ENCODE assay signal across 8 cellular contexts in genomic region chr3:107598926-107599754, GRCh38.
DNase-seq lines count a peak whose midpoint lies in the region; ATAC-seq and TF ChIP-seq lines count a peak whose summit lies in the region.

No MANE protein-coding gene starts in this region.

- TF ChIP-seq CTCF in IMR-90 (conservative IDR thresholded peaks at IDR 0.05; ENCODE audit: low read depth, low read length): no peak
- no peak for TF ChIP-seq CTCF in VCaP (conservative IDR thresholded peaks at IDR 0.05)

- peak overlapping the region; percentile 73 for H2AFZ ChIP-seq in IMR-90 (replicated peaks; ENCODE audit: low read length, poor library complexity)

- H3K4me1 Mint-ChIP-seq in central memory CD8-positive, alpha-beta T cell: peaks cover 73% of the 10 kb centered on the region

- peak overlapping the region; percentile 43 for H2AK9ac ChIP-seq in IMR-90 (replicated peaks; ENCODE audit: low read depth, low read length, poor library complexity)

- no peaks in the 10 kb centered on the region for H3K27me3 ChIP-seq in IMR-90 (ENCODE audit: control insufficient read depth, insufficient read depth, low read length)

- H3K27ac ChIP-seq in IMR-90 (ENCODE audit: insufficient read depth, low read length): no peak overlapping the region; the same call in 1 of the 2 replicates
- H3K27ac ChIP-seq in VCaP: peak overlapping the region; percentile 89

- CTCF ChIA-PET in IMR-90 (lab: Yijun Ruan, JAX): no interaction called here

- peak overlapping the region; percentile 73 for H3K4me3 Mint-ChIP-seq in central memory CD8-positive, alpha-beta T cell

- peak overlapping the region; percentile 9 for H4K5ac ChIP-seq in IMR-90 (ENCODE audit: low read depth, low read length)

- H3K56ac ChIP-seq in IMR-90 (ENCODE audit: extremely low read depth, insufficient read depth, low read length): peak overlapping the region; percentile 27; the same call in 1 of the 2 replicates

- no peak overlapping the region for H2BK15ac ChIP-seq in IMR-90 (ENCODE audit: low read depth, low read length)

- H3K36me3 ChIP-seq in IMR-90 (ENCODE audit: control insufficient read depth, insufficient read depth, low read length): no peaks in the 10 kb centered on the region

- peak overlapping the region; percentile 9; the same call in 1 of the 2 replicates for H2BK120ac ChIP-seq in IMR-90 (ENCODE audit: low read depth, low read length)

- H3K9me3 Mint-ChIP-seq in central memory CD8-positive, alpha-beta T cell: no peaks in the 10 kb centered on the region

- H4K8ac ChIP-seq in IMR-90 (ENCODE audit: low read depth in 2 of 2, low read length in 2 of 2): peak overlapping the region; percentile 44 to 74; a peak in 3 of 4 replicates

- no peak for TF ChIP-seq RAD21 in IMR-90 (IDR thresholded peaks at IDR 0.05; ENCODE audit: low read length)

- peak overlapping the region; percentile 76 for H3K14ac ChIP-seq in IMR-90 (replicated peaks; ENCODE audit: low read depth, low read length)

- H3K9me3 ChIP-seq in IMR-90 (ENCODE audit: control insufficient read depth, insufficient read depth, low read length): no peaks in the 10 kb centered on the region

- no peaks in the 10 kb centered on the region for H3K27me3 Mint-ChIP-seq in central memory CD8-positive, alpha-beta T cell

- WGBS in IMR-90 (ENCODE audit: extremely low coverage in 2 of 2, insufficient read length in 1 of 2), 2 experiments: 6% methylated on average over 2 of the region's 11 CpGs; no CpG with 5 or more reads in 1 of the 2 experiments

- H3K4ac ChIP-seq in IMR-90 (ENCODE audit: low read depth, low read length): peak overlapping the region; percentile 42

- H3K36me3 Mint-ChIP-seq in central memory CD8-positive, alpha-beta T cell (ENCODE audit: insufficient read depth): peaks cover 3% of the 10 kb centered on the region

- H3K4me2 ChIP-seq in IMR-90 (ENCODE audit: low read depth, low read length): peak overlapping the region; percentile 76

- H3K9me1 ChIP-seq in IMR-90 (ENCODE audit: insufficient read depth, low read length): 0 out of 2 replicates have a peak, but pooled peaks cover 2% of the 10 kb centered on the region

- no peak overlapping the region for H2AK5ac ChIP-seq in IMR-90 (ENCODE audit: low read depth, low read length)

- H3K79me1 ChIP-seq in IMR-90 (ENCODE audit: low read depth in 1 of 2, low read length in 2 of 2): peaks cover 9 to 34% of the 10 kb centered on the region in 2 experiments

- no peaks in the 10 kb centered on the region; the same call in 1 of the 2 replicates for H4K20me1 ChIP-seq in IMR-90 (ENCODE audit: insufficient read depth, low read length)

- H3K18ac ChIP-seq in IMR-90 (ENCODE audit: low read depth, low read length): no peak overlapping the region

- dilution Hi-C loops in IMR-90 (cut with HindIII; ENCODE audit: low sequenced_read_pairs, unreplicated experiment): no loop called here

- H3K4me3 ChIP-seq in IMR-90 (ENCODE audit: insufficient read depth, low read depth, low read length): peak overlapping the region; percentile 29; the same call in 1 of the 2 replicates

- intact Hi-C loops in IMR-90 (cut with micrococcal nuclease): no loop called here

- peak overlapping the region; percentile 78 for H3K27ac Mint-ChIP-seq in central memory CD8-positive, alpha-beta T cell (ENCODE audit: low read depth)

- H3K23ac ChIP-seq in IMR-90 (ENCODE audit: low read depth, low read length): peak overlapping the region; percentile 78

- H4K91ac ChIP-seq in IMR-90 (ENCODE audit: insufficient read depth, low read depth, low read length): peak overlapping the region; percentile 46

- in situ Hi-C loops in IMR-90 (cut with MboI; ENCODE audit: low sequenced_read_pairs): no loop called here

- TF ChIP-seq POLR2A in IMR-90 (IDR thresholded peaks at IDR 0.05; ENCODE audit: low read depth, low read length): no peak

- no peak overlapping the region; the same call in 1 of the 2 replicates for H2BK20ac ChIP-seq in IMR-90 (ENCODE audit: low read depth, low read length)

- H2BK5ac ChIP-seq in IMR-90 (ENCODE audit: low read depth, low read length, poor library complexity, severe bottlenecking): peak overlapping the region; percentile 36

- H3K9ac ChIP-seq in IMR-90 (ENCODE audit: low read depth, low read length): peak overlapping the region; percentile 12; the same call in 1 of the 2 replicates

- ATAC-seq in GM21576 (IDR thresholded peaks at IDR 0.05; ENCODE audit: unreplicated experiment): peak; percentile 91
- peak; percentile 90 for ATAC-seq in IMR-90 (ENCODE audit: low read depth)
- ATAC-seq in central memory CD8-positive, alpha-beta T cell (replicated peaks; ENCODE audit: extremely low read depth, poor library complexity, severe bottlenecking): peak; percentile 88

- no TSS peak for BruUV-seq in IMR-90 (replicated peaks; lab: Mats Ljungman, UMichigan)

- POLR2A ChIA-PET in IMR-90 (lab: Charles Lee; ENCODE audit: unreplicated experiment): no interaction called here

- DNase-seq in EH (ENCODE audit: low read depth) (peak; percentile 52), IMR-90 (peak; percentile 44), kidney glomerular epithelial cell (lab: John Stamatoyannopoulos, UW) (peak; percentile 86), NCI-H345 (lab: John Stamatoyannopoulos, UW) (no peak)
- DNase-seq in central memory CD8-positive, alpha-beta T cell (ENCODE audit: low spot score in 2 of 2): no peak
- DNase-seq in stimulated activated CD4-positive, alpha-beta T cell treated with anti-CD3 and anti-CD28 coated beads, Interleukin-2, amount 100 ng/mL, for 24 hours: peak; percentile 40 to 50

- peaks cover 4% of the 10 kb centered on the region; the same call in 1 of the 2 replicates for H3K4me1 ChIP-seq in IMR-90 (ENCODE audit: control insufficient read depth, insufficient read depth, low read length)

TF ChIP-seq in IMR-90, 13 proteins besides CTCF, POLR2A, EP300 and RAD21:
- no peak for TF ChIP-seq NFE2L2 (IDR thresholded peaks at IDR 0.05; ENCODE audit: low read depth, low read length)
- no peak for TF ChIP-seq CHD1 (IDR thresholded peaks at IDR 0.05; ENCODE audit: low read depth, low read length)
- no peak for TF ChIP-seq FOS (IDR thresholded peaks at IDR 0.05; ENCODE audit: low read depth, low read length)
- no peak for TF ChIP-seq BHLHE40 (IDR thresholded peaks at IDR 0.05; ENCODE audit: low read depth, low read length)
- TF ChIP-seq CEBPB (IDR thresholded peaks at IDR 0.05; ENCODE audit: low read depth, low read length): no peak
- TF ChIP-seq MAZ (IDR thresholded peaks at IDR 0.05; ENCODE audit: borderline replicate concordance, low read depth, low read length): no peak
- no peak for TF ChIP-seq ELK1 (IDR thresholded peaks at IDR 0.05; ENCODE audit: borderline replicate concordance, low read depth, low read length)
- TF ChIP-seq MAFK (IDR thresholded peaks at IDR 0.05; ENCODE audit: low read depth, low read length): no peak
- no peak for TF ChIP-seq USF2 (IDR thresholded peaks at IDR 0.05; ENCODE audit: low read depth, low read length)
- TF ChIP-seq MXI1 (IDR thresholded peaks at IDR 0.05; ENCODE audit: borderline replicate concordance, low read depth, low read length): no peak
- no peak for TF ChIP-seq RCOR1 (IDR thresholded peaks at IDR 0.05; ENCODE audit: insufficient replicate concordance, low read length)
- TF ChIP-seq SMC3 (IDR thresholded peaks at IDR 0.05; ENCODE audit: low read depth, low read length): no peak

Comparison
In these comparisons a context has a peak if more than half of its experiments do, and no peak if none do; other contexts are left out.
1. DNase-seq: peak in EH (single experiment), IMR-90 (single experiment), kidney glomerular epithelial cell (single experiment) and stimulated activated CD4-positive, alpha-beta T cell treated with anti-CD3 and anti-CD28 coated beads, Interleukin-2, amount 100 ng/mL, for 24 hours (2 of 2); none in central memory CD8-positive, alpha-beta T cell (0 of 2) and NCI-H345 (single experiment).
2. Peak in every context shown above with its lines, with median percentiles within 50 percentile points of each other: ATAC-seq.